ENCODE assay signal across 17 cellular contexts in the genomic region with DNA sequence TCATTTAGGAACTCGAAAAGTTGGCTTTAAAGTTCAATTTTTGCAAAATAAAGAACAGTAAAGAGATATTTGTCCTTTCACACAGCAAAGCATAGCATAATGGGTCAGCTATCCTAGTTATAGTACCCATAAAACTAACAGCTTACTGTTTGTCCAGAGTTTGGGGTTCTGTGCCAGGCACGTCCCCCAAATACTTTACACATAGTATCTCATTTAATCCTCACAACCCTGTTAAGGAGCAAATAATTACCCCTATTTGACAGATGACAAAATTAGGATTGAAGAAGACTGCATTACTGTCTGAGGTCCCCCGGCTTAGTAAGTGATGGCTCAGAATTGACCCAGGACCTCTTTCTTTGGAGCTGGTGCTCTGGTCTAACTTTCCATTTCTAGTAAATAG. TPM values are rescaled to one million over a fixed set of nuclear protein-coding genes. Genes with fewer than 3 reads are reported as not detected.
DNase-seq lines count a peak whose midpoint lies in the region; ATAC-seq and TF ChIP-seq lines count a peak whose summit lies in the region.
"Had no signal": no experiment of that assay in that cellular context is flagged by ENCODE, and none has a peak within 500 bp of the region (broad histone marks: within the 10 kb centered on the region; RNA-seq: fewer than 3 reads in every experiment).

No MANE protein-coding gene starts in this region.

- H3K79me2 ChIP-seq in OCI-LY3 (ENCODE audit: low read length), result peaks cover 64% of the 10 kb centered on the region

- TF ChIP-seq CTCF in OCI-LY3 (IDR thresholded peaks at IDR 0.05; ENCODE audit: low read depth, low read length) (no peak), colonic mucosa (IDR thresholded peaks at IDR 0.05) (no peak), thoracic aorta (IDR thresholded peaks at IDR 0.05) (no peak)

- no peak for ATAC-seq in thoracic aorta (ENCODE audit: insufficient number of reproducible peaks, low FRiP score, low read depth)
- ATAC-seq: GM23338 had no signal

- H3K9me3 ChIP-seq in OCI-LY3 (ENCODE audit: insufficient read depth, low read length) (no peaks in the 10 kb centered on the region), colonic mucosa (no peaks in the 10 kb centered on the region), thoracic aorta (no peaks in the 10 kb centered on the region)
- H3K9me3 ChIP-seq: BE2C had no signal

- DNase-seq in colonic mucosa (no peak), thoracic aorta (ENCODE audit: low spot score) (no peak), globus pallidus (ENCODE audit: low spot score) (no peak), activated gamma-delta T cell (lab: John Stamatoyannopoulos, UW) (no peak), NCI-H345 treated with DMSO at 0.1 percent for 48 hours (lab: John Stamatoyannopoulos, UW; ENCODE audit: unreplicated experiment) (no peak)
- DNase-seq: BE2C; C1 segment of cervical spinal cord; CD4-positive, CD25-positive, alpha-beta regulatory T cell; CD8-positive, alpha-beta memory T cell; COR-L47; DMS153; DMS79; GDM1; HCEC 1CT; HFFc6 had no signal

- H3K4me3 ChIP-seq in OCI-LY3 (ENCODE audit: low read length), result no peak overlapping the region
- H3K4me3 ChIP-seq in colonic mucosa, result no peak overlapping the region
- no peak overlapping the region for H3K4me3 ChIP-seq in thoracic aorta
- H3K4me3 ChIP-seq: GM23338 had no signal

- H3K36me3 ChIP-seq in OCI-LY3 (replicated peaks; ENCODE audit: low read depth, low read length) (no peaks in the 10 kb centered on the region), colonic mucosa (no peaks in the 10 kb centered on the region), thoracic aorta (no peaks in the 10 kb centered on the region)
- H3K36me3 ChIP-seq: BE2C had no signal

- H2AFZ ChIP-seq in OCI-LY3 (ENCODE audit: low read depth, low read length), result no peak overlapping the region
- H2AFZ ChIP-seq: GM23338 had no signal

- H3K9ac ChIP-seq in OCI-LY3 (ENCODE audit: low read length), result peak overlapping the region; percentile 8; the same call in 1 of the 2 replicates
- no peak overlapping the region for H3K9ac ChIP-seq in colonic mucosa (ENCODE audit: low read depth in 2 of 2, low read length in 2 of 2)

- H3K27me3 ChIP-seq in OCI-LY3 (ENCODE audit: low read depth, low read length) (no peaks in the 10 kb centered on the region), colonic mucosa (no peaks in the 10 kb centered on the region), thoracic aorta (replicated peaks; ENCODE audit: insufficient read depth) (no peaks in the 10 kb centered on the region)
- H3K27me3 ChIP-seq: BE2C had no signal

- H3K4me1 ChIP-seq in OCI-LY3 (ENCODE audit: low read length) (peaks cover 62% of the 10 kb centered on the region), colonic mucosa (peaks cover 7% of the 10 kb centered on the region), thoracic aorta (ENCODE audit: control insufficient read depth in 1 of 2, low read depth in 2 of 2) (peaks cover 37 to 72% of the 10 kb centered on the region in 2 donors)
- H3K4me1 ChIP-seq: BE2C had no signal

- intact Hi-C loops in colonic mucosa (cut with DNase I), result no loop called here

- H3K4me2 ChIP-seq in OCI-LY3 (ENCODE audit: low read length), result peak overlapping the region; percentile 1; the same call in 1 of the 2 replicates
- H3K4me2 ChIP-seq: GM23338 had no signal

- H4K20me1 ChIP-seq in OCI-LY3 (ENCODE audit: insufficient read depth, low read length), result no peaks in the 10 kb centered on the region

- H3K27ac ChIP-seq in OCI-LY3 (ENCODE audit: low read length) (peak overlapping the region; percentile 99), colonic mucosa (peak overlapping the region; percentile 75), thoracic aorta (peak overlapping the region; percentile 68 to 79)

RNA-seq across cellular contexts. Expression of a gene that starts 52.6 kb away (rescaled TPM):
- 100 to 1,000 TPM; 238 to 382 TPM for total RNA-seq in colonic mucosa
- 100 to 1,000 TPM; 257 to 370 TPM for total RNA-seq in thoracic aorta
